ENCODE assay signal across 15 cellular contexts in genomic region chr10:17213646-17214349, GRCh38. TPM values are rescaled to one million over a fixed set of nuclear protein-coding genes. Genes with fewer than 3 reads are reported as not detected.
DNase-seq lines count a peak whose midpoint lies in the region; ATAC-seq and TF ChIP-seq lines count a peak whose summit lies in the region.
"Had no signal": no experiment of that assay in that cellular context is flagged by ENCODE, and none has a peak within 500 bp of the region (broad histone marks: within the 10 kb centered on the region; RNA-seq: fewer than 3 reads in every experiment).

No MANE protein-coding gene starts in this region.

- no peaks in the 10 kb centered on the region for H3K79me2 ChIP-seq in smooth muscle cell (ENCODE audit: low read depth)

- H3K4me1 Mint-ChIP-seq in T-helper 17 cell = peaks cover 17% of the 10 kb centered on the region

- H3K27me3 ChIP-seq in smooth muscle cell (ENCODE audit: low read depth) = no peaks in the 10 kb centered on the region
- H3K27me3 ChIP-seq: esophagus muscularis mucosa had no signal

- CTCF ChIA-PET in HEK293T (lab: Yijun Ruan, JAX) = interaction anchor here (0.6 to 1.5 kb wide), 4 partner anchors 17 to 209 kb away, joined by 3 to 6 read pairs (median 4); no protein-coding TSS in a partner anchor

- H3K9ac ChIP-seq in smooth muscle cell (ENCODE audit: low read depth) = peak overlapping the region; percentile 83

- no peak overlapping the region for H3K4me3 Mint-ChIP-seq in T-helper 17 cell
- H3K4me3 Mint-ChIP-seq: activated CD4-positive, alpha-beta T cell treated with anti-CD3 and anti-CD28 coated beads for 36 hours; IgD-negative memory B cell; immature natural killer cell had no signal

- H3K4me2 ChIP-seq in smooth muscle cell = peak overlapping the region; percentile 75

- in situ Hi-C loops in KBM-7 (cut with MboI; ENCODE audit: low pct_unique_long_range_greater_than_20kb, low sequenced_read_pairs) = no loop called here

- ATAC-seq in T-helper 17 cell (no peak), HG03432 (IDR thresholded peaks at IDR 0.05; ENCODE audit: unreplicated experiment) (no peak)
- ATAC-seq: activated CD4-positive, alpha-beta T cell treated with anti-CD3 and anti-CD28 coated beads for 36 hours; activated T-cell treated with anti-CD3 and anti-CD28 coated beads, Interleukin-2, amount 50 U/mL, for 72 hours; sciatic nerve had no signal

- H3K4me3 ChIP-seq in fibroblast of mammary gland (ENCODE audit: control insufficient read depth, low read depth, low read length) (no peak overlapping the region), smooth muscle cell (no peak overlapping the region)
- H3K4me3 ChIP-seq: esophagus muscularis mucosa had no signal

- DNase-seq in HEK293T (ENCODE audit: extremely low spot score) (no peak), T-helper 17 cell (no peak), fibroblast of mammary gland (ENCODE audit: low read depth) (peak; percentile 74), smooth muscle cell (lab: John Stamatoyannopoulos, UW; ENCODE audit: unreplicated experiment) (no peak), middle frontal gyrus (ENCODE audit: extremely low spot score, low spot score) (no peak), KBM-7 (no peak), NCI-H2196 treated with DMSO at 0.1 percent for 48 hours (lab: John Stamatoyannopoulos, UW; ENCODE audit: unreplicated experiment) (no peak)
- DNase-seq: activated CD4-positive, alpha-beta T cell treated with anti-CD3 and anti-CD28 coated beads for 36 hours; activated T-cell treated with anti-CD3 and anti-CD28 coated beads, Interleukin-2, amount 50 U/mL, for 72 hours; immature natural killer cell; NCI-H1930 had no signal

- no peaks in the 10 kb centered on the region for H3K36me3 ChIP-seq in smooth muscle cell (ENCODE audit: low read depth)
- H3K36me3 ChIP-seq: esophagus muscularis mucosa had no signal

- H2AFZ ChIP-seq in smooth muscle cell (ENCODE audit: low read depth) = no peak overlapping the region

- no peaks in the 10 kb centered on the region for H3K27me3 Mint-ChIP-seq in T-helper 17 cell
- H3K27me3 Mint-ChIP-seq: activated CD4-positive, alpha-beta T cell treated with anti-CD3 and anti-CD28 coated beads for 36 hours; IgD-negative memory B cell had no signal

- peaks cover 24% of the 10 kb centered on the region for H3F3A ChIP-seq in smooth muscle cell (ENCODE audit: low read depth)

- H3K36me3 Mint-ChIP-seq in T-helper 17 cell (ENCODE audit: low read depth) = peaks cover 3% of the 10 kb centered on the region
- H3K36me3 Mint-ChIP-seq: IgD-negative memory B cell had no signal

- TF ChIP-seq CTCF in fibroblast of mammary gland (conservative IDR thresholded peaks at IDR 0.05; ENCODE audit: control insufficient read depth, insufficient read depth, low read depth, low read length) = no peak
- no peak for TF ChIP-seq CTCF in smooth muscle cell (IDR thresholded peaks at IDR 0.05; ENCODE audit: borderline replicate concordance, insufficient read depth, poor library complexity, severe bottlenecking)

- H4K20me1 ChIP-seq in smooth muscle cell (ENCODE audit: low read depth) = no peaks in the 10 kb centered on the region

- H3K4me1 ChIP-seq in smooth muscle cell (ENCODE audit: low read depth) = peaks cover 25% of the 10 kb centered on the region

- peak overlapping the region; percentile 87 for H3K27ac Mint-ChIP-seq in T-helper 17 cell
- H3K27ac Mint-ChIP-seq: activated CD4-positive, alpha-beta T cell treated with anti-CD3 and anti-CD28 coated beads for 36 hours; activated T-cell treated with anti-CD3 and anti-CD28 coated beads, Interleukin-2, amount 50 U/mL, for 72 hours had no signal

- 52% methylated on average over 2 of the region's 2 CpGs for WGBS in smooth muscle cell (ENCODE audit: low lambda C conversion rate)

- no peaks in the 10 kb centered on the region for H3K9me3 ChIP-seq in T-helper 17 cell (ENCODE audit: control insufficient read depth, low read length, poor library complexity, severe bottlenecking)
- H3K9me3 ChIP-seq in smooth muscle cell (replicated peaks; ENCODE audit: low read depth) = no peaks in the 10 kb centered on the region
- H3K9me3 ChIP-seq: esophagus muscularis mucosa had no signal

- H3K27ac ChIP-seq in smooth muscle cell (ENCODE audit: low read depth) = peak overlapping the region; percentile 98

- POLR2A ChIA-PET in HEK293T (lab: Yijun Ruan, JAX) = interaction anchor here (0.7 to 4.3 kb wide), 5 partner anchors 11 to 152 kb away, joined by 3 to 57 read pairs (median 3); partner anchors contain the start of genes TRDMT1 and VIM

TF ChIP-seq in HEK293T, 16 proteins besides CTCF, POLR2A, EP300 and RAD21:
- TF ChIP-seq FOXA1 (IDR thresholded peaks at IDR 0.05) (peak; percentile 64; the same call in 1 of the 2 replicates), SUZ12 (IDR thresholded peaks at IDR 0.05) (no peak), ZNF384 (IDR thresholded peaks at IDR 0.05) (peak; percentile 26; the same call in 1 of the 2 replicates)

RNA-seq across cellular contexts. Expression of gene TRDMT1, which starts 12.3 kb away (rescaled TPM):
- total RNA-seq in T-helper 17 cell (10 to 100 TPM; 10.6 to 15.6 TPM), smooth muscle cell (7.3 and 13.8 TPM in 2 replicates)
- polyA plus RNA-seq in smooth muscle cell = 2.5 and 3.7 TPM in 2 replicates

RNA-seq across cellular contexts. Expression of gene VIM, which starts 14.2 kb away (rescaled TPM):
- total RNA-seq in T-helper 17 cell (1,000 to 10,000 TPM; 1,558 to 2,042 TPM), smooth muscle cell (6,093 and 6,435 TPM in 2 replicates)
- polyA plus RNA-seq in smooth muscle cell = 2,741 and 3,198 TPM in 2 replicates
